Comparison of ENCODE assay signal across 1 cellular context in genomic region chr5:157544623-157544989, GRCh38.
TF ChIP-seq lines count a peak whose summit lies in the region.

No MANE protein-coding gene starts in this region.

TF ChIP-seq in K562, 482 proteins besides CTCF, POLR2A, EP300 and RAD21 (continued from another document and continues in another):
- TF ChIP-seq ZNF609 (CRISPR knock-in tag; IDR thresholded peaks at IDR 0.05; ENCODE audit: borderline replicate concordance) (no peak), STAT6 (CRISPR knock-in tag; IDR thresholded peaks at IDR 0.05) (no peak), CC2D1A (IDR thresholded peaks at IDR 0.05) (peak; percentile 67; the same call in 1 of the 2 replicates), TAF7 (tag; IDR thresholded peaks at IDR 0.05) (no peak), E2F3 (CRISPR knock-in tag; IDR thresholded peaks at IDR 0.05) (no peak), CSDE1 (IDR thresholded peaks at IDR 0.05) (no peak), RREB1 (CRISPR knock-in tag; IDR thresholded peaks at IDR 0.05) (no peak), CBX1 (IDR thresholded peaks at IDR 0.05; ENCODE audit: low read depth) (no peak), LEF1 (IDR thresholded peaks at IDR 0.05) (peak; percentile 68; the same call in 1 of the 2 replicates), NUFIP1 (IDR thresholded peaks at IDR 0.05; ENCODE audit: partially characterized antibody) (no peak), ARNT (IDR thresholded peaks at IDR 0.05) (no peak), NCOA6 (IDR thresholded peaks at IDR 0.05) (no peak), PHF20 (IDR thresholded peaks at IDR 0.05; ENCODE audit: partially characterized antibody) (no peak), BRD9 (IDR thresholded peaks at IDR 0.05; ENCODE audit: low read depth, partially characterized antibody) (peak; percentile 53), MTA1 (IDR thresholded peaks at IDR 0.05; ENCODE audit: borderline replicate concordance) (no peak), OTX1 (CRISPR knock-in tag; IDR thresholded peaks at IDR 0.05) (peak; percentile 10; the same call in 1 of the 2 replicates), CCAR2 (IDR thresholded peaks at IDR 0.05; ENCODE audit: low read depth, low read length) (no peak), ARID1B (IDR thresholded peaks at IDR 0.05) (peak; percentile 89), HDAC6 (IDR thresholded peaks at IDR 0.05; ENCODE audit: low read depth, low read length) (no peak), ZNF551 (CRISPR knock-in tag; IDR thresholded peaks at IDR 0.05) (no peak), MTA2 (IDR thresholded peaks at IDR 0.05; ENCODE audit: low read depth) (peak; percentile 60), RBBP5 (IDR thresholded peaks at IDR 0.05; ENCODE audit: borderline replicate concordance, insufficient read depth, low read length, poor library complexity, severe bottlenecking) (no peak), BRF1 (IDR thresholded peaks at IDR 0.05; ENCODE audit: borderline replicate concordance, extremely low read depth, insufficient read length) (no peak), HDAC1 (IDR thresholded peaks at IDR 0.05) (peak in 1 of 2 experiments; percentile 58; a peak in 2 of 4 replicates), HINFP (tag; conservative IDR thresholded peaks at IDR 0.05; ENCODE audit: low read depth) (no peak), TBL1XR1 (IDR thresholded peaks at IDR 0.05; ENCODE audit: low read length in 2 of 2) (peak in 1 of 2 experiments; percentile 77; a peak in 1 of 4 replicates), AFF1 (IDR thresholded peaks at IDR 0.05; ENCODE audit: low read depth in 1 of 2, partially characterized antibody in 2 of 2) (peak in 1 of 2 experiments; percentile 42), CBFA2T3 (IDR thresholded peaks at IDR 0.05) (peak; percentile 71), HDAC3 (IDR thresholded peaks at IDR 0.05; ENCODE audit: borderline replicate concordance, partially characterized antibody) (peak; percentile 77), HMGXB4 (CRISPR knock-in tag; IDR thresholded peaks at IDR 0.05) (no peak), STAG1 (CRISPR knock-in tag; IDR thresholded peaks at IDR 0.05; ENCODE audit: borderline replicate concordance) (no peak), ZNF23 (CRISPR knock-in tag; IDR thresholded peaks at IDR 0.05) (no peak), CBFA2T2 (conservative IDR thresholded peaks at IDR 0.05) (peak; percentile 28), ZSCAN32 (CRISPR knock-in tag; IDR thresholded peaks at IDR 0.05) (no peak), KAT2B (IDR thresholded peaks at IDR 0.05; ENCODE audit: low read depth, low read length) (no peak), HDAC2 (IDR thresholded peaks at IDR 0.05) (peak; percentile 78; the same call in 1 of the 2 replicates), ZC3H11A (IDR thresholded peaks at IDR 0.05; ENCODE audit: low read depth, low read length) (no peak), STAT5A (IDR thresholded peaks at IDR 0.05; ENCODE audit: borderline replicate concordance, low read length) (peak; percentile 82), CCNT2 (IDR thresholded peaks at IDR 0.05; ENCODE audit: borderline replicate concordance, extremely low read depth, insufficient read length, low read depth, low read length) (no peak), MCM7 (IDR thresholded peaks at IDR 0.05) (no peak), SMAD4 (CRISPR knock-in tag; conservative IDR thresholded peaks at IDR 0.05) (peak; percentile 18; the same call in 1 of the 2 replicates)
